ENCODE assay signal across 15 cellular contexts in genomic region chr3:112459750-112460149, GRCh38. TPM values are rescaled to one million over a fixed set of nuclear protein-coding genes. Genes with fewer than 3 reads are reported as not detected.
DNase-seq lines count a peak whose midpoint lies in the region; ATAC-seq and TF ChIP-seq lines count a peak whose summit lies in the region.
"Had no signal": no experiment of that assay in that cellular context is flagged by ENCODE, and none has a peak within 500 bp of the region (broad histone marks: within the 10 kb centered on the region; RNA-seq: fewer than 3 reads in every experiment).

No MANE protein-coding gene starts in this region.

- H2AFZ ChIP-seq in OCI-LY3 (ENCODE audit: low read depth, low read length), result no peak overlapping the region

- peaks cover 51% of the 10 kb centered on the region for H3K4me1 Mint-ChIP-seq in activated naive CD4-positive, alpha-beta T cell treated with anti-CD3 and anti-CD28 coated beads for 36 hours (ENCODE audit: low read depth)
- peaks cover 71% of the 10 kb centered on the region for H3K4me1 Mint-ChIP-seq in stimulated activated naive CD8-positive, alpha-beta T cell treated with anti-CD3 and anti-CD28 coated beads, Interleukin-15, Interleukin-2, amounts not matched to agents 100 ng/mL and 50 ng/mL, for 24 hours (ENCODE audit: low read depth)

- no peak overlapping the region for H3K4me3 Mint-ChIP-seq in activated naive CD4-positive, alpha-beta T cell treated with anti-CD3 and anti-CD28 coated beads for 36 hours
- H3K4me3 Mint-ChIP-seq in stimulated activated naive CD8-positive, alpha-beta T cell treated with anti-CD3 and anti-CD28 coated beads, Interleukin-15, Interleukin-2, amounts not matched to agents 100 ng/mL and 50 ng/mL, for 24 hours, result peak overlapping the region; percentile 71

- H3K36me3 Mint-ChIP-seq in activated naive CD4-positive, alpha-beta T cell treated with anti-CD3 and anti-CD28 coated beads for 36 hours (ENCODE audit: low read depth), result peaks cover 20% of the 10 kb centered on the region
- peaks cover 32% of the 10 kb centered on the region for H3K36me3 Mint-ChIP-seq in stimulated activated naive CD8-positive, alpha-beta T cell treated with anti-CD3 and anti-CD28 coated beads, Interleukin-15, Interleukin-2, amounts not matched to agents 100 ng/mL and 50 ng/mL, for 24 hours (ENCODE audit: low read depth)

- CTCF ChIA-PET in activated naive CD4-positive, alpha-beta T cell treated with anti-CD3 and anti-CD28 coated beads for 36 hours (lab: Charles Lee), result interaction anchor here (0.7 to 1.3 kb wide), 2 partner anchors 61 to 126 kb away, joined by 3 to 4 read pairs; no protein-coding TSS in a partner anchor

- no peaks in the 10 kb centered on the region for H3K27me3 ChIP-seq in OCI-LY3 (ENCODE audit: low read depth, low read length)
- no peaks in the 10 kb centered on the region for H3K27me3 ChIP-seq in testis
- no peaks in the 10 kb centered on the region for H3K27me3 ChIP-seq in lower lobe of right lung (ENCODE audit: low read depth)

- peak overlapping the region; percentile 85 for H3K27ac ChIP-seq in OCI-LY3 (ENCODE audit: low read length)
- H3K27ac ChIP-seq in testis, result no peak overlapping the region
- no peak overlapping the region for H3K27ac ChIP-seq in lower lobe of right lung

- no peak for DNase-seq in activated naive CD4-positive, alpha-beta T cell treated with anti-CD3 and anti-CD28 coated beads for 36 hours
- no peak for DNase-seq in activated naive CD4-positive, alpha-beta T cell (lab: John Stamatoyannopoulos, UW)
- DNase-seq in testis, result no peak
- DNase-seq in NCI-H1694 (lab: John Stamatoyannopoulos, UW), result no peak
- no peak for DNase-seq in lower lobe of right lung
- DNase-seq: central memory CD4-positive, alpha-beta T cell; left colon; NCI-H446 had no signal

- TF ChIP-seq CTCF in OCI-LY3 (IDR thresholded peaks at IDR 0.05; ENCODE audit: low read depth, low read length) (no peak), testis (IDR thresholded peaks at IDR 0.05) (no peak), lower lobe of right lung (IDR thresholded peaks at IDR 0.05) (no peak)

- peak; percentile 38 for ATAC-seq in HG02642 (IDR thresholded peaks at IDR 0.05; ENCODE audit: poor library complexity, unreplicated experiment)
- no peak for ATAC-seq in lower lobe of right lung
- ATAC-seq: HCT116, K562, left colon had no signal

- H3K79me2 ChIP-seq in OCI-LY3 (ENCODE audit: low read length), result no peaks in the 10 kb centered on the region

- 40 to 45% methylated on average over 1 of the region's 1 CpG for WGBS in testis, 2 donors

- H4K20me1 ChIP-seq in OCI-LY3 (ENCODE audit: insufficient read depth, low read length), result no peaks in the 10 kb centered on the region

- H3K36me3 ChIP-seq in OCI-LY3 (replicated peaks; ENCODE audit: low read depth, low read length) (peaks cover 9% of the 10 kb centered on the region), testis (ENCODE audit: low read depth, missing control alignments) (no peaks in the 10 kb centered on the region), lower lobe of right lung (no peaks in the 10 kb centered on the region)

- H3K27me3 Mint-ChIP-seq in activated naive CD4-positive, alpha-beta T cell treated with anti-CD3 and anti-CD28 coated beads for 36 hours (ENCODE audit: low read depth), result no peaks in the 10 kb centered on the region
- no peaks in the 10 kb centered on the region for H3K27me3 Mint-ChIP-seq in stimulated activated naive CD8-positive, alpha-beta T cell treated with anti-CD3 and anti-CD28 coated beads, Interleukin-15, Interleukin-2, amounts not matched to agents 100 ng/mL and 50 ng/mL, for 24 hours

- H3K9me3 ChIP-seq in OCI-LY3 (ENCODE audit: insufficient read depth, low read length) (no peaks in the 10 kb centered on the region), testis (no peaks in the 10 kb centered on the region), lower lobe of right lung (no peaks in the 10 kb centered on the region)

- H3K27ac Mint-ChIP-seq in activated naive CD4-positive, alpha-beta T cell treated with anti-CD3 and anti-CD28 coated beads for 36 hours, result peak overlapping the region; percentile 79
- H3K27ac Mint-ChIP-seq in stimulated activated naive CD8-positive, alpha-beta T cell treated with anti-CD3 and anti-CD28 coated beads, Interleukin-15, Interleukin-2, amounts not matched to agents 100 ng/mL and 50 ng/mL, for 24 hours, result peak overlapping the region; percentile 91

- H3K4me2 ChIP-seq in OCI-LY3 (ENCODE audit: low read length), result peak overlapping the region; percentile 66

- peaks cover 4% of the 10 kb centered on the region for H3K9me3 Mint-ChIP-seq in activated naive CD4-positive, alpha-beta T cell treated with anti-CD3 and anti-CD28 coated beads for 36 hours
- H3K9me3 Mint-ChIP-seq in stimulated activated naive CD8-positive, alpha-beta T cell treated with anti-CD3 and anti-CD28 coated beads, Interleukin-15, Interleukin-2, amounts not matched to agents 100 ng/mL and 50 ng/mL, for 24 hours, result peaks cover 4% of the 10 kb centered on the region

- no peak for TF ChIP-seq POLR2A in testis (IDR thresholded peaks at IDR 0.05)

- H3K4me3 ChIP-seq in OCI-LY3 (ENCODE audit: low read length), result peak overlapping the region; percentile 38; the same call in 1 of the 2 replicates
- H3K4me3 ChIP-seq in testis, result no peak overlapping the region
- H3K4me3 ChIP-seq in lower lobe of right lung, result no peak overlapping the region
- H3K4me3 ChIP-seq: K562 had no signal

- H3K9ac ChIP-seq in OCI-LY3 (ENCODE audit: low read length), result no peak overlapping the region; the same call in 1 of the 2 replicates

- intact Hi-C loops in activated naive CD4-positive, alpha-beta T cell treated with anti-CD3 and anti-CD28 coated beads for 36 hours (cut with micrococcal nuclease), result loop anchor here (1.0 kb wide), 2 partner anchors 121 to 126 kb away; partner anchors contain the start of gene CD200
- intact Hi-C loops in testis (cut with DNase I; ENCODE audit: low total_unique reads), result no loop called here
- intact Hi-C loops in lower lobe of right lung (cut with DNase I), result no loop called here

- H3K4me1 ChIP-seq in OCI-LY3 (ENCODE audit: low read length) (peaks cover 47% of the 10 kb centered on the region), testis (no peaks in the 10 kb centered on the region), lower lobe of right lung (peaks cover 13% of the 10 kb centered on the region)

RNA-seq across cellular contexts. Expression of gene BTLA, which starts 39.5 kb away (rescaled TPM):
- total RNA-seq in activated naive CD4-positive, alpha-beta T cell treated with anti-CD3 and anti-CD28 coated beads for 36 hours, result 10 to 100 TPM; 70.6 to 73.4 TPM
- 1 to 10 TPM; 1.2 to 1.4 TPM for total RNA-seq in testis
- 0.50 TPM for polyA plus RNA-seq in testis (ENCODE audit: insufficient read depth, low read depth, low replicate concordance)
- total RNA-seq in lower lobe of right lung, result 0.86 TPM
- total RNA-seq: pulmonary artery endothelial cell had no signal
- polyA plus RNA-seq: AG04450, K562 had no signal

Comparison
In these comparisons a context has a peak if more than half of its experiments do, and no peak if none do; other contexts are left out.
1. RNA of gene BTLA, which starts 39.5 kb away (total RNA-seq): 70.6 to 73.4 TPM in activated naive CD4-positive, alpha-beta T cell treated with anti-CD3 and anti-CD28 coated beads for 36 hours; 1.2 to 1.4 TPM in testis and 0.86 TPM in lower lobe of right lung (single experiment); every median in the first group is over 10 times any median in the second.